In genomic region chr2:231612199-231613053, GRCh38 we compare ENCODE assay signal across 7 cellular contexts. TPM values are rescaled to one million over a fixed set of nuclear protein-coding genes. Genes with fewer than 3 reads are reported as not detected.
DNase-seq lines count a peak whose midpoint lies in the region; ATAC-seq and TF ChIP-seq lines count a peak whose summit lies in the region.

No MANE protein-coding gene starts in this region.

- TF ChIP-seq CTCF in GM13977 (IDR thresholded peaks at IDR 0.05; ENCODE audit: extremely low read depth, insufficient read depth, missing control alignments) (peak; percentile 85), body of pancreas (IDR thresholded peaks at IDR 0.05) (peak; percentile 86 to 98 (median 95))

- no peaks in the 10 kb centered on the region for H3K9me3 ChIP-seq in body of pancreas
- H3K9me3 ChIP-seq in iPS-20b (ENCODE audit: insufficient read depth, low read depth, low read length) = no peaks in the 10 kb centered on the region

- ATAC-seq in HG02938 (IDR thresholded peaks at IDR 0.05; ENCODE audit: unreplicated experiment) = peak; percentile 36
- peak; percentile 79 for ATAC-seq in body of pancreas

- in situ Hi-C loops in GM13977 (cut with MboI; ENCODE audit: low pct_unique_long_range_greater_than_20kb, low sequenced_read_pairs, unreplicated experiment) = loop anchor here (10.0 kb wide), 1 partner anchor 102 kb away; no protein-coding TSS in a partner anchor

- H3K9ac ChIP-seq in iPS-20b (ENCODE audit: low read depth, low read length) = peak overlapping the region; percentile 98; the same call in 1 of the 2 replicates

- TF ChIP-seq POLR2A in body of pancreas (IDR thresholded peaks at IDR 0.05) = peak in 2 of 3 donors; percentile 32 to 43

- intact Hi-C loops in body of pancreas (cut with DNase I) = loop anchor here (10.0 kb wide), 1 partner anchor 62 kb away; no protein-coding TSS in a partner anchor

- DNase-seq in GM13977 (ENCODE audit: low spot score) (peak; percentile 93), NCI-H2029 (lab: John Stamatoyannopoulos, UW) (peak; percentile 71), UCSD-AML1 (lab: John Stamatoyannopoulos, UW; ENCODE audit: unreplicated experiment) (peak; percentile 91), body of pancreas (peak; percentile 89 to 92 (median 92))

- peaks cover 45% of the 10 kb centered on the region for H3K4me1 ChIP-seq in body of pancreas
- H3K4me1 ChIP-seq in iPS-20b (ENCODE audit: insufficient read depth, low read length) = peaks cover 25% of the 10 kb centered on the region

- H3K27ac ChIP-seq in body of pancreas (peak overlapping the region; percentile 72 to 94 (median 80)), iPS-20b (ENCODE audit: low read length) (peak overlapping the region; percentile 94), skin epidermis (peak overlapping the region; percentile 34 to 99 (median 96))

- no peaks in the 10 kb centered on the region for H3K36me3 ChIP-seq in body of pancreas (replicated peaks in 1 of 2; ENCODE audit: insufficient read depth in 1 of 2, low read depth in 2 of 2)
- no peaks in the 10 kb centered on the region for H3K36me3 ChIP-seq in iPS-20b (ENCODE audit: insufficient read depth, low read depth, low read length)

- H3K27me3 ChIP-seq in body of pancreas (no peaks in the 10 kb centered on the region), iPS-20b (ENCODE audit: insufficient read depth, low read length) (no peaks in the 10 kb centered on the region)

- WGBS in body of pancreas, 2 donors = 0 to 12% methylated on average over 8 to 22 of the region's 22 CpGs

- H3K4me3 ChIP-seq in body of pancreas (no peak overlapping the region), iPS-20b (ENCODE audit: low read length) (peak overlapping the region; percentile 36; the same call in 1 of the 2 replicates), skin epidermis (no peak overlapping the region)

RNA-seq across cellular contexts. Expression of gene TEX44, which starts 19.8 kb away (rescaled TPM):
- not detected for total RNA-seq in body of pancreas
